In the genomic region with DNA sequence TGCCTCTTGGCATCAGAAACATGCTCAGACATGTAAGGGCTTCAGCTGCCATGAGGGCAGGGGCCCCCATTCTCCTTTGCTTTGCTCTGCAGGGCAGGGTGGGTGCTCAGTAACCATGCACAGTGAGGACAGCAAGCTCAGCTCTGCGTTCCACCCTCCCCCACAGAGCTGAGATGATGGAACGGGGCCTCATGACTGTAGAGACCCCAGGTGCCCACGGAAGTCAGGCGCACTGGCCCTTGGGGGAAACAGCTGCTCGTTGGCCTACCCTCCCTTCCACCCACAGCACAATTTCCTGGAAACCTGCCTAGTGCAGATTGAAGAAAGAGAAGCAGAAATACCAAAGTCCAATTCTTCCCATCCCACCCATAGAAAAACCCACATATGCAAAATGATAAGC, we compare ENCODE assay signal across 18 cellular contexts. TPM values are rescaled to one million over a fixed set of nuclear protein-coding genes. Genes with fewer than 3 reads are reported as not detected.
"Had no signal": no experiment of that assay in that cellular context is flagged by ENCODE, and none has a peak within 500 bp of the region (broad histone marks: within the 10 kb centered on the region; RNA-seq: fewer than 3 reads in every experiment).

No MANE protein-coding gene starts in this region.

- H3K27ac Mint-ChIP-seq: activated CD4-positive, alpha-beta T cell treated with anti-CD3 and anti-CD28 coated beads, Interleukin-2, amount 10 ng/mL, durations not matched to agents 7 days and 5 days; activated CD8-positive, alpha-beta T cell treated with anti-CD3 and anti-CD28 coated beads, Interleukin-2, amount 10 ng/mL, durations not matched to agents 7 days and 5 days; activated naive CD4-positive, alpha-beta T cell treated with anti-CD3 and anti-CD28 coated beads, Interleukin-2, amount 10 ng/mL, durations not matched to agents 7 days and 5 days; activated naive CD8-positive, alpha-beta T cell treated with anti-CD3 and anti-CD28 coated beads, Interleukin-2, amount 50 U/mL, for 24 hours had no signal

- H3K9me3 ChIP-seq: left lung, suprapubic skin had no signal

- H3K4me1 Mint-ChIP-seq: activated naive CD8-positive, alpha-beta T cell treated with anti-CD3 and anti-CD28 coated beads, Interleukin-2, amount 50 U/mL, for 24 hours had no signal

- H3K36me3 Mint-ChIP-seq: activated naive CD4-positive, alpha-beta T cell treated with anti-CD3 and anti-CD28 coated beads, Interleukin-2, amount 10 ng/mL, durations not matched to agents 7 days and 5 days; brain had no signal

- H3K9me3 Mint-ChIP-seq: activated CD4-positive, alpha-beta T cell treated with anti-CD3 and anti-CD28 coated beads, Interleukin-2, amount 10 ng/mL, durations not matched to agents 7 days and 5 days; activated naive CD4-positive, alpha-beta T cell treated with anti-CD3 and anti-CD28 coated beads, Interleukin-2, amount 10 ng/mL, durations not matched to agents 7 days and 5 days; activated naive CD8-positive, alpha-beta T cell treated with anti-CD3 and anti-CD28 coated beads, Interleukin-2, amount 50 U/mL, for 24 hours; nephron; stimulated activated naive CD8-positive, alpha-beta T cell treated with anti-CD3 and anti-CD28 coated beads, Interleukin-15, amount 100 ng/mL, for 72 hours had no signal

- H3K4me3 ChIP-seq: dorsolateral prefrontal cortex, left lung, suprapubic skin had no signal

- H3K27ac ChIP-seq: dorsolateral prefrontal cortex, left lung, suprapubic skin had no signal

- DNase-seq: activated CD4-positive, alpha-beta T cell treated with anti-CD3 and anti-CD28 coated beads, Interleukin-2, amount 10 ng/mL, durations not matched to agents 7 days and 5 days; activated effector memory CD4-positive, alpha-beta T cell treated with Interleukin-2 at 50 U/mL for 16 hours; anterior cingulate cortex; dorsolateral prefrontal cortex; kidney; left lung; occipital lobe; T-helper 9 cell had no signal

- H3K36me3 ChIP-seq: left lung, suprapubic skin had no signal

- FAIRE-seq: frontal cortex, kidney, small intestine had no signal

- ATAC-seq: activated CD8-positive, alpha-beta T cell treated with anti-CD3 and anti-CD28 coated beads, Interleukin-2, amount 10 ng/mL, durations not matched to agents 7 days and 5 days; activated naive CD8-positive, alpha-beta T cell treated with anti-CD3 and anti-CD28 coated beads, Interleukin-2, amount 50 U/mL, for 24 hours had no signal

- H3K4me1 ChIP-seq: left lung, suprapubic skin had no signal

- H3K4me3 Mint-ChIP-seq: activated CD4-positive, alpha-beta T cell treated with anti-CD3 and anti-CD28 coated beads, Interleukin-2, amount 10 ng/mL, durations not matched to agents 7 days and 5 days; activated CD8-positive, alpha-beta T cell treated with anti-CD3 and anti-CD28 coated beads, Interleukin-2, amount 10 ng/mL, durations not matched to agents 7 days and 5 days; activated naive CD4-positive, alpha-beta T cell treated with anti-CD3 and anti-CD28 coated beads, Interleukin-2, amount 10 ng/mL, durations not matched to agents 7 days and 5 days; activated naive CD8-positive, alpha-beta T cell treated with anti-CD3 and anti-CD28 coated beads, Interleukin-2, amount 50 U/mL, for 24 hours; brain; nephron; stimulated activated naive CD8-positive, alpha-beta T cell treated with anti-CD3 and anti-CD28 coated beads, Interleukin-15, amount 100 ng/mL, for 72 hours had no signal

RNA-seq across cellular contexts. Expression of a gene that starts 10.5 kb away (rescaled TPM):
- total RNA-seq: activated CD4-positive, alpha-beta T cell treated with anti-CD3 and anti-CD28 coated beads, Interleukin-2, amount 10 ng/mL, durations not matched to agents 7 days and 5 days; activated CD8-positive, alpha-beta T cell treated with anti-CD3 and anti-CD28 coated beads, Interleukin-2, amount 10 ng/mL, durations not matched to agents 7 days and 5 days; epithelial cell of proximal tubule had no signal
